8 cellular contexts compared by ENCODE assay signal in the genomic region with DNA sequence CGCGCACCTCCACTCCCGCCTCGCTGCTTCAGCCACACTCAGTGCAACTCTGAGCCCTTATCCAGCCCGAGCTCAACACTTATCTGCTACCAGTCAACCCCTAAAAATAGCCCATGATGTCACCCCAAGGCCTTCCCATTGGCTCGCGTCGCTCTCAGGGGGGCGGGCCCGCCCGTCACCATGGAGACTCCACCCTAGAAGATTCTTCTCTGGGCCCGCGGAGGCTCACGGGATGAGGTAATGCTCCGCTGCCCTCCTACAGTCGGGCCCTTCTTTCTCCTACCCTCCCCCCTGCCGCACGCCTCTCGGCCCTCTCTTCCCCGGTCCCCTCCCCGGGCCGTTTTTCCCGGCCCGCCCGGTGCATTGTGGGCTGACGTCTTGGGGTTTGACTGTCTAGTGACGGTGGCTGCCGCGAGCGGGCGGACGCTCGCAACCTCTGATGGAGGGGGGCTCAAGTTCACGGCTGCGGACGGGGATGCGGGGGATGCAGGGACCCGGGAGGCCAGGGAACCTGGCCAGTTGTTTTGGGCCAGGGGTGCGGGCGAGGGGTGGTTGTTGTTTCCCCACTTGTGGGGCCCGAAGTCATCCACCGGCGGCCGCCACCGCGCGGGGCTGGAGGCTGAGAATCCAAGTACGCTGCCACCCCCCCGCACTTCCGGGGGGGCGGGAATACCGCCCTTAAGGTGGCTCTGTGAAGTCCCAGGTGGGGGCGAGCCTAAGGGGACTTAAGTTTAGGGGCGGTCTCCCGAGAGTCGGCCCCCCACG. TPM values are rescaled to one million over a fixed set of nuclear protein-coding genes. Genes with fewer than 3 reads are reported as not detected.
DNase-seq lines count a peak whose midpoint lies in the region; ATAC-seq and TF ChIP-seq lines count a peak whose summit lies in the region.

TSS of gene JUN (minus strand) at position 55 of the 765 bp plus-strand sequence. CDS start 977 bp downstream, outside the sequence.

- TF ChIP-seq POLR2A in prostate gland (IDR thresholded peaks at IDR 0.05) = peak; percentile 99

- no peaks in the 10 kb centered on the region for H3K36me3 ChIP-seq in prostate gland
- H3K36me3 ChIP-seq in urinary bladder (ENCODE audit: insufficient read depth) = no peaks in the 10 kb centered on the region

- 1% methylated on average over 57 of the region's 57 CpGs for WGBS in prostate gland
- under 1% methylated on average over 57 of the region's 57 CpGs for WGBS in urinary bladder

- DNase-seq in NCI-H187 treated with DMSO at 0.1 percent for 48 hours (lab: John Stamatoyannopoulos, UW) = peak; percentile 95
- DNase-seq in anterior cingulate cortex (lab: John Stamatoyannopoulos, UW) = peak; percentile 93 to 100 (median 99)
- peak; percentile 99 for DNase-seq in left ventricle myocardium superior
- DNase-seq in prostate gland (ENCODE audit: low spot score) = peak; percentile 100

- H3K9me3 ChIP-seq in prostate gland = no peaks in the 10 kb centered on the region

- peak; percentile 82 for ATAC-seq in GM18499 (IDR thresholded peaks at IDR 0.05; ENCODE audit: insufficient read depth, unreplicated experiment)
- peak; percentile 73 for ATAC-seq in HG02943 (IDR thresholded peaks at IDR 0.05; ENCODE audit: low read depth, unreplicated experiment)
- ATAC-seq in left ventricle myocardium superior = peak; percentile 83

- no peaks in the 10 kb centered on the region for H3K27me3 ChIP-seq in prostate gland (replicated peaks; ENCODE audit: insufficient read depth)

- intact Hi-C loops in T-helper 2 cell treated with Interferon-gamma antibody and Interleukin-4, amounts not matched to agents 100 ng/mL and 5 ng/mL, for 36 hours (cut with micrococcal nuclease) = loop anchor here (1.0 to 5.0 kb wide), 12 partner anchors 29 to 1030 kb away; partner anchors contain the start of genes HOOK1, MYSM1 and OMA1
- intact Hi-C loops in left ventricle myocardium superior (cut with micrococcal nuclease) = loop anchor here (10.0 kb wide), 2 partner anchors 281 to 361 kb away; no protein-coding TSS in a partner anchor
- intact Hi-C loops in prostate gland (cut with DNase I) = loop anchor here (2.0 to 10.0 kb wide), 9 partner anchors 33 to 975 kb away; no protein-coding TSS in a partner anchor

- H3K27ac ChIP-seq in prostate gland = peak within 1 kb of the TSS; percentile 99 to 100
- H3K27ac ChIP-seq in urinary bladder (ENCODE audit: low read depth) = peak within 1 kb of the TSS; percentile 100

- TF ChIP-seq CTCF in prostate gland (IDR thresholded peaks at IDR 0.05) = peak in 3 of 4 experiments; percentile 36 to 50 (median 43)

- H3K4me1 ChIP-seq in prostate gland (replicated peaks) = no peaks in the 10 kb centered on the region
- H3K4me1 ChIP-seq in urinary bladder (ENCODE audit: insufficient read depth) = no peaks in the 10 kb centered on the region

- H3K4me3 ChIP-seq in prostate gland (peak within 1 kb of the TSS; percentile 77 to 91), urinary bladder (ENCODE audit: low read depth, low read length) (peak within 1 kb of the TSS; percentile 84)

RNA-seq across cellular contexts. Expression of gene JUN, which starts in this region (rescaled TPM):
- total RNA-seq in T-helper 2 cell treated with Interferon-gamma antibody and Interleukin-4, amounts not matched to agents 100 ng/mL and 5 ng/mL, for 36 hours = 18.4 and 18.7 TPM in 2 replicates
- total RNA-seq in left ventricle myocardium superior = 54.6 TPM
- 100 to 1,000 TPM; 154 to 303 TPM for total RNA-seq in prostate gland
- total RNA-seq in urinary bladder = 114 TPM
- polyA plus RNA-seq in urinary bladder = 615 TPM

Comparison
In these comparisons a context has a peak if more than half of its experiments do, and no peak if none do; other contexts are left out.
1. Peak in every context shown above with its lines: DNase-seq, ATAC-seq, H3K4me3 ChIP-seq and H3K27ac ChIP-seq.